ENCODE assay signal across 14 cellular contexts in genomic region chr11:86668929-86669328, GRCh38. TPM values are rescaled to one million over a fixed set of nuclear protein-coding genes. Genes with fewer than 3 reads are reported as not detected.
DNase-seq lines count a peak whose midpoint lies in the region; ATAC-seq and TF ChIP-seq lines count a peak whose summit lies in the region.
"Had no signal": no experiment of that assay in that cellular context is flagged by ENCODE, and none has a peak within 500 bp of the region (broad histone marks: within the 10 kb centered on the region; RNA-seq: fewer than 3 reads in every experiment).

No MANE protein-coding gene starts in this region.

- H4K8ac ChIP-seq in neuronal stem cell (ENCODE audit: low read depth, low read length) = no peak overlapping the region

- DNase-seq in HT-29 (ENCODE audit: low spot score) = peak; percentile 17
- no peak for DNase-seq in WERI-Rb-1
- no peak for DNase-seq in neuronal stem cell (ENCODE audit: low spot score)
- DNase-seq in uterus = no peak
- no peak for DNase-seq in stimulated activated naive CD4-positive, alpha-beta T cell treated with Interleukin-2 at 50 U/mL for 16 hours (lab: John Stamatoyannopoulos, UW)
- DNase-seq in RKO (ENCODE audit: low spot score) = no peak
- DNase-seq: NCI-H1105 treated with DMSO at 0.1 percent for 48 hours, NCI-H187, NCI-H2171, RPMI8226 had no signal

- no peak for ATAC-seq in HG02973 (IDR thresholded peaks at IDR 0.05; ENCODE audit: unreplicated experiment)
- ATAC-seq: HepG2 had no signal

- H3K27ac ChIP-seq in WERI-Rb-1 (peak overlapping the region; percentile 97), neuronal stem cell (replicated peaks; ENCODE audit: low read length) (no peak overlapping the region), uterus (peak overlapping the region; percentile 96 to 98)
- H3K27ac ChIP-seq: BLaER1, SJSA1 had no signal

- no peak overlapping the region for H2BK12ac ChIP-seq in neuronal stem cell (ENCODE audit: low read length)

- no peak overlapping the region for H3K14ac ChIP-seq in neuronal stem cell (ENCODE audit: low read length)

- no peak overlapping the region for H4K91ac ChIP-seq in neuronal stem cell (ENCODE audit: low read depth, low read length, poor library complexity)

- peaks cover 49% of the 10 kb centered on the region for H3K36me3 ChIP-seq in WERI-Rb-1
- peaks cover 0 to 16% of the 10 kb centered on the region in 2 donors for H3K36me3 ChIP-seq in neuronal stem cell (replicated peaks in 1 of 2; ENCODE audit: control insufficient read depth in 2 of 2, insufficient read depth in 2 of 2, low read length in 2 of 2)
- no peaks in the 10 kb centered on the region for H3K36me3 ChIP-seq in uterus
- H3K36me3 ChIP-seq: BLaER1, SJSA1 had no signal

- peaks cover 0 to 25% of the 10 kb centered on the region in 2 donors for H3K4me1 ChIP-seq in neuronal stem cell (ENCODE audit: control insufficient read depth in 2 of 2, insufficient read depth in 1 of 2, low read depth in 1 of 2, low read length in 2 of 2)
- peaks cover 3 to 4% of the 10 kb centered on the region in 2 donors for H3K4me1 ChIP-seq in uterus

- no peaks in the 10 kb centered on the region for H3K27me3 ChIP-seq in WERI-Rb-1 (ENCODE audit: insufficient read depth, low read depth, severe bottlenecking)
- no peaks in the 10 kb centered on the region for H3K27me3 ChIP-seq in neuronal stem cell (ENCODE audit: control insufficient read depth in 3 of 3, insufficient read depth in 3 of 3, low read depth in 1 of 3, low read length in 3 of 3)
- no peaks in the 10 kb centered on the region for H3K27me3 ChIP-seq in uterus
- H3K27me3 ChIP-seq: SJSA1 had no signal

- H2BK5ac ChIP-seq in neuronal stem cell (ENCODE audit: low read length) = no peak overlapping the region

- H2AK5ac ChIP-seq in neuronal stem cell (ENCODE audit: low read depth, low read length) = no peak overlapping the region

- H3K4ac ChIP-seq in neuronal stem cell (ENCODE audit: low read length) = no peak overlapping the region

- TF ChIP-seq CTCF in WERI-Rb-1 (IDR thresholded peaks at IDR 0.05; ENCODE audit: low read depth, low read length) = 0 out of 2 replicates have a peak, but pooled peaks have one; percentile 23
- no peak for TF ChIP-seq CTCF in uterus (IDR thresholded peaks at IDR 0.05)

- peaks cover 7% of the 10 kb centered on the region for H3K79me1 ChIP-seq in neuronal stem cell (ENCODE audit: low read depth, low read length)

- no peak overlapping the region for H2BK15ac ChIP-seq in neuronal stem cell (ENCODE audit: low read length)

- H3K4me3 ChIP-seq in WERI-Rb-1 (ENCODE audit: low read depth, low read length) (no peak overlapping the region; the same call in 1 of the 2 replicates), neuronal stem cell (ENCODE audit: low read length in 2 of 2) (no peak overlapping the region), uterus (no peak overlapping the region)
- H3K4me3 ChIP-seq: BLaER1, SJSA1 had no signal

- no peak overlapping the region for H2AFZ ChIP-seq in neuronal stem cell (ENCODE audit: low read length)

- H3K9me3 ChIP-seq in WERI-Rb-1 (ENCODE audit: severe bottlenecking) (no peaks in the 10 kb centered on the region), neuronal stem cell (replicated peaks in 1 of 2; ENCODE audit: control insufficient read depth in 2 of 2, insufficient read depth in 1 of 2, low read depth in 1 of 2, low read length in 2 of 2) (peaks cover 0 to 13% of the 10 kb centered on the region in 2 donors), uterus (no peaks in the 10 kb centered on the region)
- H3K9me3 ChIP-seq: BLaER1, SJSA1 had no signal

- H3K18ac ChIP-seq in neuronal stem cell (ENCODE audit: low read length) = no peak overlapping the region

- H3K23ac ChIP-seq in neuronal stem cell (ENCODE audit: low read depth, low read length, poor library complexity) = no peak overlapping the region

- no peak overlapping the region for H3K9ac ChIP-seq in neuronal stem cell (ENCODE audit: low read depth, low read length, poor library complexity)
- H3K9ac ChIP-seq: BLaER1 had no signal

- peak overlapping the region; percentile 28 for H3K4me2 ChIP-seq in neuronal stem cell (ENCODE audit: insufficient read depth, low read length, poor library complexity, severe bottlenecking)
- H3K4me2 ChIP-seq: BLaER1 had no signal

- intact Hi-C loops in uterus (cut with DNase I; ENCODE audit: low total_unique reads) = no loop called here

- H2BK120ac ChIP-seq in neuronal stem cell (ENCODE audit: low read depth, low read length) = no peak overlapping the region

- no peak for TF ChIP-seq POLR2A in uterus (IDR thresholded peaks at IDR 0.05)

RNA-seq across cellular contexts. Expression of gene ME3, which starts 3.5 kb away (rescaled TPM):
- 66.9 and 70.1 TPM in 2 replicates for total RNA-seq in HT-29 (2014; rRNA removed; shearing (Covaris generic))
- polyA plus RNA-seq in neuronal stem cell (2013, experiment 1 of 2) = 107 TPM
- polyA plus RNA-seq in neuronal stem cell (2013, experiment 2 of 2) = 104 TPM
- total RNA-seq in uterus = 100 to 1,000 TPM in 1 of 4 donors, 10 to 100 TPM in 3; 44.3 to 169 (median 54.2) TPM
- total RNA-seq: HepG2 had no signal
- polyA plus RNA-seq: HepG2 had no signal
